Comparison of ENCODE assay signal across 1 cellular context in genomic region chr3:38164966-38165721, GRCh38.
TF ChIP-seq lines count a peak whose summit lies in the region.

TSS of gene OXSR1 (plus strand) at chr3:38165537. CDS start at chr3:38165877, 340 bp downstream.

TF ChIP-seq in HepG2, 621 proteins besides CTCF, POLR2A, EP300 and RAD21 (continued from another document and continues in another):
- TF ChIP-seq FOSL1 (CRISPR knock-in tag; IDR thresholded peaks at IDR 0.05; ENCODE audit: borderline replicate concordance), result no peak; the same call in 1 of the 2 replicates
- TF ChIP-seq EHMT2 (IDR thresholded peaks at IDR 0.05; ENCODE audit: borderline replicate concordance, low read depth, low read length), result 0 out of 2 replicates have a peak, but pooled peaks have one; percentile 32
- TF ChIP-seq NFKBIZ (CRISPR knock-in tag; IDR thresholded peaks at IDR 0.05), result 0 out of 2 replicates have a peak, but pooled peaks have one; percentile 45
- no peak for TF ChIP-seq NFE2L2 (IDR thresholded peaks at IDR 0.05; ENCODE audit: low read length)
- no peak for TF ChIP-seq POLR2AphosphoS2 (IDR thresholded peaks at IDR 0.05; ENCODE audit: low read depth, low read length)
- TF ChIP-seq GATA4 (IDR thresholded peaks at IDR 0.05; ENCODE audit: borderline replicate concordance, low read depth), result no peak; the same call in 1 of the 2 replicates
- no peak for TF ChIP-seq MLLT10 (CRISPR knock-in tag; IDR thresholded peaks at IDR 0.05)
- no peak for TF ChIP-seq HIC2 (CRISPR knock-in tag; IDR thresholded peaks at IDR 0.05; ENCODE audit: low read depth)
- TF ChIP-seq ZNF12 (CRISPR knock-in tag; IDR thresholded peaks at IDR 0.05), result no peak
- TF ChIP-seq STAG1 (CRISPR knock-in tag; IDR thresholded peaks at IDR 0.05), result no peak
- TF ChIP-seq CERS6 (CRISPR knock-in tag; IDR thresholded peaks at IDR 0.05), result no peak
- TF ChIP-seq DDIT3 (CRISPR knock-in tag; IDR thresholded peaks at IDR 0.05), result no peak
- no peak for TF ChIP-seq MAFK (conservative IDR thresholded peaks at IDR 0.05 in 1 of 2, IDR thresholded peaks at IDR 0.05 in 1 of 2; ENCODE audit: low read length in 2 of 2)
- no peak for TF ChIP-seq ZNF839 (CRISPR knock-in tag; IDR thresholded peaks at IDR 0.05; ENCODE audit: borderline replicate concordance)
- no peak for TF ChIP-seq ZBTB33 (CRISPR knock-in tag; IDR thresholded peaks at IDR 0.05)
- peak; percentile 72; the same call in 1 of the 2 replicates for TF ChIP-seq TARDBP (CRISPR knock-in tag; IDR thresholded peaks at IDR 0.05)
- TF ChIP-seq ZNF547 (CRISPR knock-in tag; IDR thresholded peaks at IDR 0.05), result peak; percentile 40; the same call in 1 of the 2 replicates
- TF ChIP-seq MAZ (IDR thresholded peaks at IDR 0.05; ENCODE audit: borderline replicate concordance, low read depth, low read length), result peak; percentile 57; the same call in 1 of the 2 replicates
- 0 out of 2 replicates have a peak, but pooled peaks have one; percentile 78 for TF ChIP-seq MAZ (CRISPR knock-in tag; IDR thresholded peaks at IDR 0.05; ENCODE audit: low read depth)
- TF ChIP-seq SAFB2 (CRISPR knock-in tag; IDR thresholded peaks at IDR 0.05; ENCODE audit: borderline replicate concordance, low read depth), result no peak; the same call in 1 of the 2 replicates
- TF ChIP-seq ATF4 (CRISPR knock-in tag; IDR thresholded peaks at IDR 0.05), result no peak; a peak in 1 of 4 replicates
- peak; percentile 88 for TF ChIP-seq HNRNPK (IDR thresholded peaks at IDR 0.05; ENCODE audit: low read depth, low read length, poor library complexity, severe bottlenecking)
- no peak; the same call in 1 of the 2 replicates for TF ChIP-seq KDM5A (IDR thresholded peaks at IDR 0.05; ENCODE audit: borderline replicate concordance, low read length)
- peak; percentile 77 for TF ChIP-seq DMAP1 (CRISPR knock-in tag; IDR thresholded peaks at IDR 0.05)
- TF ChIP-seq ZNF414 (CRISPR knock-in tag; IDR thresholded peaks at IDR 0.05), result 0 out of 2 replicates have a peak, but pooled peaks have one; percentile 18
- TF ChIP-seq TCF12 (IDR thresholded peaks at IDR 0.05), result no peak
- peak; percentile 87; the same call in 1 of the 2 replicates for TF ChIP-seq TCF12 (CRISPR knock-in tag; IDR thresholded peaks at IDR 0.05)
- no peak for TF ChIP-seq HES4 (CRISPR knock-in tag; IDR thresholded peaks at IDR 0.05; ENCODE audit: borderline replicate concordance)
- no peak for TF ChIP-seq TCF7L2 (IDR thresholded peaks at IDR 0.05; ENCODE audit: low read depth, low read length)
- TF ChIP-seq ZNF788 (CRISPR knock-in tag; IDR thresholded peaks at IDR 0.05; ENCODE audit: borderline replicate concordance), result peak; percentile 34; the same call in 1 of the 2 replicates
- TF ChIP-seq RERE (CRISPR knock-in tag; IDR thresholded peaks at IDR 0.05; ENCODE audit: low read depth), result no peak
- no peak for TF ChIP-seq ZNF562 (CRISPR knock-in tag; IDR thresholded peaks at IDR 0.05; ENCODE audit: borderline replicate concordance)
- TF ChIP-seq ZFP36L1 (CRISPR knock-in tag; IDR thresholded peaks at IDR 0.05), result no peak
- TF ChIP-seq IRF1 (CRISPR knock-in tag; IDR thresholded peaks at IDR 0.05; ENCODE audit: low read depth), result no peak
- no peak for TF ChIP-seq ZNF576 (CRISPR knock-in tag; IDR thresholded peaks at IDR 0.05)
- TF ChIP-seq ZNF318 (CRISPR knock-in tag; IDR thresholded peaks at IDR 0.05), result no peak
- peak; percentile 75; the same call in 1 of the 2 replicates for TF ChIP-seq NCOA1 (CRISPR knock-in tag; IDR thresholded peaks at IDR 0.05)
